In the genomic region with DNA sequence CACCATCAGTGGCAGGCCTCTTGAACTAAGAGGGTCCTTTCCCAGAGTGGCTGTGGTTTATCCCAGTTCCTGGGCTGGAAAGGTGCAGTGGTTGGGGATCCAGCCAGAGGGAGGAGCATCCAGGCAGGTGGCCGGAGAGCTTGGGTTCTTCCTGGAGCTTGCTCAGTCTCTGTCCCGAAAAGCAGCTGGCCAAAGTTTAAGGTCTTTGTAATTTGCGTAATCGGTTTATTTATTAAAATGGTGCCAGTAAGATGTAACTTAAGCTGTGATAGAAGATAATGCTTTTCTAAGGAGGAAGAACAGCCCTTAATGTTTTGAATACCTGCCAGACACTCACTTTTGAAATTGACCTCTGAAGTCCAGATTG, we compare ENCODE assay signal across 16 cellular contexts.
DNase-seq lines count a peak whose midpoint lies in the region; ATAC-seq and TF ChIP-seq lines count a peak whose summit lies in the region.
"Had no signal": no experiment of that assay in that cellular context is flagged by ENCODE, and none has a peak within 500 bp of the region (broad histone marks: within the 10 kb centered on the region; RNA-seq: fewer than 3 reads in every experiment).

No MANE protein-coding gene starts in this region.

- POLR2A ChIA-PET in CD4-positive, alpha-beta memory T cell (lab: Charles Lee; ENCODE audit: partially characterized antibody) = no interaction called here

- H3K4me2 ChIP-seq in BLaER1 treated with 17β-estradiol and CSF1 and Interleukin-3, amounts not matched to agents 10 nM and 100 nM = peak overlapping the region in 8 of 11 experiments; percentile 3 to 97 (median 91); a peak in 15 of 22 replicates

- TF ChIP-seq POLR2A in GM18505 (IDR thresholded peaks at IDR 0.05; ENCODE audit: borderline replicate concordance, extremely low read depth, insufficient read depth, insufficient read length) = no peak

- peaks cover 0 to 60% (median 9%) of the 10 kb centered on the region in 11 experiments; a peak in 12 of 22 replicates for H3K36me3 ChIP-seq in BLaER1 treated with 17β-estradiol and CSF1 and Interleukin-3, amounts not matched to agents 10 nM and 100 nM
- no peaks in the 10 kb centered on the region for H3K36me3 ChIP-seq in CD4-positive, alpha-beta memory T cell (ENCODE audit: insufficient read depth, low read length)
- H3K36me3 ChIP-seq: neutrophil, Peyer's patch had no signal

- peaks cover 46% of the 10 kb centered on the region for H3K36me3 Mint-ChIP-seq in nephron progenitor cell (ENCODE audit: low read depth)
- H3K36me3 Mint-ChIP-seq in CD4-positive, alpha-beta memory T cell = peaks cover 0 to 6% of the 10 kb centered on the region in 2 donors

- no peaks in the 10 kb centered on the region for H3K27me3 Mint-ChIP-seq in nephron progenitor cell (ENCODE audit: low read depth, poor library complexity)
- H3K27me3 Mint-ChIP-seq in CD4-positive, alpha-beta memory T cell = no peaks in the 10 kb centered on the region
- H3K27me3 Mint-ChIP-seq: activated naive CD8-positive, alpha-beta T cell treated with anti-CD3 and anti-CD28 coated beads for 36 hours had no signal

- peak overlapping the region in 6 of 11 experiments; percentile 11 to 71 (median 50); a peak in 8 of 22 replicates for H3K27ac ChIP-seq in BLaER1 treated with 17β-estradiol and CSF1 and Interleukin-3, amounts not matched to agents 10 nM and 100 nM
- H3K27ac ChIP-seq in cingulate gyrus (ENCODE audit: low read depth, low read length) = peak overlapping the region; percentile 69
- H3K27ac ChIP-seq in CD4-positive, alpha-beta memory T cell (ENCODE audit: low read depth, low read length) = no peak overlapping the region
- H3K27ac ChIP-seq: neutrophil had no signal

- intact Hi-C loops in CD4-positive, alpha-beta memory T cell (cut with micrococcal nuclease) = no loop called here

- no peaks in the 10 kb centered on the region; a peak in 2 of 22 replicates for H4K20me1 ChIP-seq in BLaER1 treated with 17β-estradiol and CSF1 and Interleukin-3, amounts not matched to agents 10 nM and 100 nM

- TF ChIP-seq CTCF in LNCaP clone FGC (IDR thresholded peaks at IDR 0.05; ENCODE audit: control insufficient read depth, extremely low read depth, insufficient read depth) = no peak
- no peak for TF ChIP-seq CTCF in nephron progenitor cell (IDR thresholded peaks at IDR 0.05)

- CTCF ChIA-PET in CD4-positive, alpha-beta memory T cell (lab: Charles Lee; ENCODE audit: partially characterized antibody) = interaction anchor here (1.8 kb wide), 1 partner anchor 136 kb away, joined by 4 read pairs; no protein-coding TSS in a partner anchor

- DNase-seq in LNCaP clone FGC (ENCODE audit: low read depth) (peak; percentile 76), nephron progenitor cell (no peak), UCSD-AML1 (lab: John Stamatoyannopoulos, UW; ENCODE audit: unreplicated experiment) (no peak)
- no peak for DNase-seq in CD4-positive, alpha-beta memory T cell
- DNase-seq: activated naive CD8-positive, alpha-beta T cell treated with anti-CD3 and anti-CD28 coated beads for 36 hours; foreskin fibroblast; spleen; T-helper 9 cell had no signal

- H3K4me1 Mint-ChIP-seq in nephron progenitor cell = peaks cover 99% of the 10 kb centered on the region
- peaks cover 16 to 32% (median 23%) of the 10 kb centered on the region in 4 donors for H3K4me1 Mint-ChIP-seq in CD4-positive, alpha-beta memory T cell

- H3K4me1 ChIP-seq in BLaER1 treated with 17β-estradiol and CSF1 and Interleukin-3, amounts not matched to agents 10 nM and 100 nM = peaks cover 42 to 100% (median 93%) of the 10 kb centered on the region in 10 experiments
- H3K4me1 ChIP-seq in CD4-positive, alpha-beta memory T cell (ENCODE audit: insufficient read depth, low read length) = peaks cover 14% of the 10 kb centered on the region

- H3K9ac ChIP-seq in BLaER1 treated with 17β-estradiol and CSF1 and Interleukin-3, amounts not matched to agents 10 nM and 100 nM = 0 out of 22 replicates have a peak overlapping the region, but pooled peaks of 1 of the 11 experiments have one; percentile 11

- peaks cover under 1% of the 10 kb centered on the region for H3K9me3 Mint-ChIP-seq in nephron progenitor cell
- H3K9me3 Mint-ChIP-seq in CD4-positive, alpha-beta memory T cell = no peaks in the 10 kb centered on the region
- H3K9me3 Mint-ChIP-seq: activated naive CD8-positive, alpha-beta T cell treated with anti-CD3 and anti-CD28 coated beads for 36 hours; mesothelial cell of epicardium had no signal

- no peak for ATAC-seq in GM18505 (IDR thresholded peaks at IDR 0.05; ENCODE audit: unreplicated experiment)
- ATAC-seq in HG03571 (IDR thresholded peaks at IDR 0.05; ENCODE audit: unreplicated experiment) = no peak
- ATAC-seq: body of pancreas had no signal

- H3K27ac Mint-ChIP-seq in nephron progenitor cell = peak overlapping the region; percentile 19
- H3K27ac Mint-ChIP-seq in CD4-positive, alpha-beta memory T cell = peak overlapping the region in 2 of 7 donors; percentile 31 to 35
- H3K27ac Mint-ChIP-seq: activated naive CD8-positive, alpha-beta T cell treated with anti-CD3 and anti-CD28 coated beads for 36 hours; mesothelial cell of epicardium had no signal

- 0 out of 22 replicates have a peak, but pooled peaks cover 0 to 5% (median 0%) of the 10 kb centered on the region in 11 experiments for H3K9me3 ChIP-seq in BLaER1 treated with 17β-estradiol and CSF1 and Interleukin-3, amounts not matched to agents 10 nM and 100 nM (replicated peaks in 1 of 11)
- H3K9me3 ChIP-seq in CD4-positive, alpha-beta memory T cell (ENCODE audit: control insufficient read depth in 1 of 2, low read length in 2 of 2) = no peaks in the 10 kb centered on the region
- H3K9me3 ChIP-seq: body of pancreas, neutrophil, Peyer's patch, spleen had no signal

- no peak overlapping the region for H3K4me3 Mint-ChIP-seq in nephron progenitor cell
- H3K4me3 Mint-ChIP-seq in CD4-positive, alpha-beta memory T cell = no peak overlapping the region
- H3K4me3 Mint-ChIP-seq: activated naive CD8-positive, alpha-beta T cell treated with anti-CD3 and anti-CD28 coated beads for 36 hours; mesothelial cell of epicardium had no signal

- H3K27me3 ChIP-seq in BLaER1 treated with 17β-estradiol and CSF1 and Interleukin-3, amounts not matched to agents 10 nM and 100 nM = no peaks in the 10 kb centered on the region
- no peaks in the 10 kb centered on the region for H3K27me3 ChIP-seq in CD4-positive, alpha-beta memory T cell (ENCODE audit: insufficient read depth, low read length)
- H3K27me3 ChIP-seq: body of pancreas, neutrophil, Peyer's patch, spleen had no signal

- H3K4me3 ChIP-seq in BLaER1 treated with 17β-estradiol and CSF1 and Interleukin-3, amounts not matched to agents 10 nM and 100 nM = no peak overlapping the region
- no peak overlapping the region for H3K4me3 ChIP-seq in LNCaP clone FGC (ENCODE audit: low read depth, low read length)
- H3K4me3 ChIP-seq in CD4-positive, alpha-beta memory T cell (ENCODE audit: low read length in 2 of 2) = no peak overlapping the region
- H3K4me3 ChIP-seq: body of pancreas, Peyer's patch, spleen had no signal
